ENCODE assay signal across 10 cellular contexts in the genomic region with DNA sequence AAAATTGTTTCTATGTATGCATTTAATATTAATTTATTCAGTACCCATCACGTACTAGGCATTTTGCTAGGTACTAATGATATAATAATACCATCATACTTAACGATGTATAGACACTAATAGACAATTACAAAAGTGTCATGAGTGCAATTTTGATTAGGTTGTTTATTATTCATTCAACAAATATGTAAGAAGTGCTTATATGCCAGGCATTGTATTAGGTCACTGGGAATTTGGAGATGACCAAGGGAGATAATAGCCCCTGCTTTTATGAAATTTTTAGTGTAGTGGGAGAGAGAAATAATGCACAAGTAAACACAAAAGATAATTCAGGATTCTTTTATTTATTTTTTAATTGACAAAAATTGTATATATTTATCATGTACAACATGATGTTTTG. TPM values are rescaled to one million over a fixed set of nuclear protein-coding genes. Genes with fewer than 3 reads are reported as not detected.
"Had no signal": no experiment of that assay in that cellular context is flagged by ENCODE, and none has a peak within 500 bp of the region (broad histone marks: within the 10 kb centered on the region; RNA-seq: fewer than 3 reads in every experiment).

No MANE protein-coding gene starts in this region.

- H3K27ac ChIP-seq: HL-60, KMS-11 had no signal

- H3K4me2 ChIP-seq: KMS-11 had no signal

- H3K36me3 Mint-ChIP-seq: IgD-negative memory B cell had no signal

- ATAC-seq: HepG2 had no signal

- H3K4me1 Mint-ChIP-seq: IgD-negative memory B cell had no signal

- H3K4me3 Mint-ChIP-seq: IgD-negative memory B cell had no signal

- DNase-seq: IMR-90, KBM-7, KG1 had no signal

- FAIRE-seq: HepG2, HTR-8/SVneo had no signal

- H3K9ac ChIP-seq: KMS-11 had no signal

- H3K27ac Mint-ChIP-seq: IgD-negative memory B cell had no signal

RNA-seq across cellular contexts. Expression of a gene that starts 18.6 kb away (rescaled TPM):
- total RNA-seq: HepG2, HT-29, HT1080, IMR-90 had no signal
- polyA plus RNA-seq: HepG2, IgD-negative memory B cell, IMR-90 had no signal
